ENCODE assay signal across 8 cellular contexts in genomic region chr15:76058714-76059319, GRCh38. TPM values are rescaled to one million over a fixed set of nuclear protein-coding genes. Genes with fewer than 3 reads are reported as not detected.
DNase-seq lines count a peak whose midpoint lies in the region; ATAC-seq, FAIRE-seq and TF ChIP-seq lines count a peak whose summit lies in the region.

No MANE protein-coding gene starts in this region.

- no peak overlapping the region for H3K27ac ChIP-seq in PC-3 (ENCODE audit: low read length)
- no peak overlapping the region for H3K27ac ChIP-seq in right lobe of liver

- peaks cover 66% of the 10 kb centered on the region for H3K27me3 Mint-ChIP-seq in stimulated activated naive CD8-positive, alpha-beta T cell treated with anti-CD3 and anti-CD28 coated beads, Interleukin-15, amount 100 ng/mL, for 72 hours

- no TSS peak for BruUV-seq in PC-3 (replicated peaks; lab: Mats Ljungman, UMichigan)

- TF ChIP-seq CTCF in AG04449 (IDR thresholded peaks at IDR 0.05; ENCODE audit: insufficient read depth, low read length, missing control alignments) (no peak), PC-3 (conservative IDR thresholded peaks at IDR 0.05; ENCODE audit: low read depth, low read length) (peak; percentile 38), cardiac fibroblast (IDR thresholded peaks at IDR 0.05; ENCODE audit: low read depth, low read length) (peak; percentile 1), right lobe of liver (IDR thresholded peaks at IDR 0.05) (peak in 2 of 4 donors; percentile 8 to 9)

- TF ChIP-seq POLR2A in GM12892 (IDR thresholded peaks at IDR 0.05; ENCODE audit: low read depth, low read length), result no peak
- no peak for TF ChIP-seq POLR2A in right lobe of liver (IDR thresholded peaks at IDR 0.05)

- H3K4me1 Mint-ChIP-seq in stimulated activated naive CD8-positive, alpha-beta T cell treated with anti-CD3 and anti-CD28 coated beads, Interleukin-15, amount 100 ng/mL, for 72 hours, result peaks cover 49% of the 10 kb centered on the region

- DNase-seq in AG04449 (ENCODE audit: low read depth, low spot score) (no peak), GM12892 (ENCODE audit: insufficient read length) (no peak), PC-3 (peak; percentile 19), cardiac fibroblast (ENCODE audit: low read depth in 2 of 2) (peak in 1 of 2 donors; percentile 23), right lobe of liver (no peak), LoVo (ENCODE audit: low spot score) (no peak)
- peak; percentile 38 to 52 for DNase-seq in stimulated activated naive CD8-positive, alpha-beta T cell treated with anti-CD3 and anti-CD28 coated beads, Interleukin-15, amount 100 ng/mL, for 72 hours

- H3K27ac Mint-ChIP-seq in stimulated activated naive CD8-positive, alpha-beta T cell treated with anti-CD3 and anti-CD28 coated beads, Interleukin-15, amount 100 ng/mL, for 72 hours, result no peak overlapping the region

- no peaks in the 10 kb centered on the region for H4K20me1 ChIP-seq in PC-3 (ENCODE audit: low read length)

- WGBS in right lobe of liver (ENCODE audit: insufficient coverage, low coverage, low lambda C conversion rate, missing lambda C conversion rate), result 9% methylated on average over 18 of the region's 18 CpGs

- H3K9me3 Mint-ChIP-seq in stimulated activated naive CD8-positive, alpha-beta T cell treated with anti-CD3 and anti-CD28 coated beads, Interleukin-15, amount 100 ng/mL, for 72 hours, result no peaks in the 10 kb centered on the region

- no peak overlapping the region for H3K9ac ChIP-seq in PC-3 (ENCODE audit: low read length)

- H3K4me2 ChIP-seq in PC-3 (ENCODE audit: low read length), result peak overlapping the region; percentile 90

- no peaks in the 10 kb centered on the region for H3K9me2 ChIP-seq in PC-3 (replicated peaks; ENCODE audit: low read length)

- POLR2A ChIA-PET in AG04449 (lab: Yijun Ruan, JAX) (interaction anchor here (1.3 kb wide), 1 partner anchor 80 kb away, joined by 3 read pairs; no protein-coding TSS in a partner anchor), PC-3 (lab: Charles Lee; ENCODE audit: unreplicated experiment) (interaction anchor here (0.6 kb wide), 1 partner anchor 993 kb away, joined by 8 read pairs; no protein-coding TSS in a partner anchor)

- intact Hi-C loops in PC-3 (cut with micrococcal nuclease) (loop anchor here (10.0 kb wide), 1 partner anchor 134 kb away; no protein-coding TSS in a partner anchor), right lobe of liver (cut with DNase I) (loop anchor here in 1 of 2 donors (5.0 kb wide), 1 partner anchor 78 kb away; no protein-coding TSS in a partner anchor)

- no peaks in the 10 kb centered on the region for H3K79me2 ChIP-seq in PC-3 (ENCODE audit: low read length)

- CTCF ChIA-PET in AG04449 (lab: Yijun Ruan, JAX), result interaction anchor here (1.0 to 15.0 kb wide), 13 partner anchors 9 to 807 kb away, joined by 3 to 230 read pairs (median 5); no protein-coding TSS in a partner anchor
- CTCF ChIA-PET in PC-3 (lab: Charles Lee), result interaction anchor here (0.6 to 2.2 kb wide), 4 partner anchors 81 to 1032 kb away, joined by 3 to 8 read pairs (median 3); no protein-coding TSS in a partner anchor

- H3K4me3 Mint-ChIP-seq in stimulated activated naive CD8-positive, alpha-beta T cell treated with anti-CD3 and anti-CD28 coated beads, Interleukin-15, amount 100 ng/mL, for 72 hours, result peak overlapping the region; percentile 72 to 78

- H3K4me1 ChIP-seq in PC-3 (ENCODE audit: insufficient read depth, low read length), result peaks cover 7% of the 10 kb centered on the region; the same call in 1 of the 2 replicates
- peaks cover 0 to 7% (median 0%) of the 10 kb centered on the region in 4 donors for H3K4me1 ChIP-seq in right lobe of liver

- peak overlapping the region; percentile 58 for H3K4me3 ChIP-seq in AG04449 (ENCODE audit: low read depth, low read length)
- H3K4me3 ChIP-seq in PC-3 (ENCODE audit: low read length), result peak overlapping the region; percentile 76
- H3K4me3 ChIP-seq in cardiac fibroblast (replicated peaks in 1 of 2; ENCODE audit: low read depth in 2 of 2, low read length in 2 of 2), result peak overlapping the region; percentile 46 to 53
- H3K4me3 ChIP-seq in right lobe of liver, result peak overlapping the region; percentile 30 to 43 (median 41)

- peak overlapping the region; percentile 78 for H2AFZ ChIP-seq in PC-3 (ENCODE audit: low read length)

- H3K36me3 ChIP-seq in PC-3 (ENCODE audit: low read depth, low read length), result no peaks in the 10 kb centered on the region
- H3K36me3 ChIP-seq in right lobe of liver, result no peaks in the 10 kb centered on the region

- ATAC-seq in PC-3, result peak; percentile 45
- ATAC-seq in right lobe of liver, result peak; percentile 27 to 52 (median 38)
- ATAC-seq in stimulated activated naive CD8-positive, alpha-beta T cell treated with anti-CD3 and anti-CD28 coated beads, Interleukin-15, amount 100 ng/mL, for 72 hours, result peak; percentile 68
- no peak for ATAC-seq in HG02759 (IDR thresholded peaks at IDR 0.05; ENCODE audit: unreplicated experiment)

- H3K27me3 ChIP-seq in PC-3 (ENCODE audit: low read length) (peaks cover 46% of the 10 kb centered on the region), right lobe of liver (no peaks in the 10 kb centered on the region)

- FAIRE-seq in GM12892 (lab: Jason Lieb, UNC), result peak; percentile 85

- H3K9me3 ChIP-seq in PC-3 (ENCODE audit: low read length) (no peaks in the 10 kb centered on the region), right lobe of liver (no peaks in the 10 kb centered on the region)

- no peaks in the 10 kb centered on the region for H3F3A ChIP-seq in PC-3 (ENCODE audit: low read length, unreplicated experiment)

RNA-seq across cellular contexts. Expression of gene TMEM266, which starts 1.0 kb away (rescaled TPM):
- polyA plus RNA-seq in GM12892 (2012; ENCODE audit: missing spikeins), result 1.4 TPM
- total RNA-seq in PC-3 (2014; rRNA removed) (not detected in 2 replicates), right lobe of liver (under 1 TPM in 2 of 6 experiments, not detected in 4; 0.12 to 0.19 TPM)

RNA-seq across cellular contexts. Expression of gene NRG4, which starts 46.6 kb away (rescaled TPM):
- 2.8 TPM for polyA plus RNA-seq in GM12892 (2012; ENCODE audit: missing spikeins)
- total RNA-seq in PC-3 (2014; rRNA removed) (2.8 and 3.1 TPM in 2 replicates), right lobe of liver (1 to 10 TPM in 5 of 6 experiments, under 1 TPM in 1; 0.49 to 2.9 (median 2.0) TPM)

Comparison
In these comparisons a context has a peak if more than half of its experiments do, and no peak if none do; other contexts are left out.
1. DNase-seq: peak in PC-3 (single experiment) and stimulated activated naive CD8-positive, alpha-beta T cell treated with anti-CD3 and anti-CD28 coated beads, Interleukin-15, amount 100 ng/mL, for 72 hours (2 of 2); none in AG04449 (single experiment), GM12892 (single experiment), right lobe of liver (0 of 3) and LoVo (single experiment).
2. Peak in every context shown above with its lines, with median percentiles within 50 percentile points of each other: H3K4me3 ChIP-seq.